ENCODE assay signal across 1 cellular context in the genomic region with DNA sequence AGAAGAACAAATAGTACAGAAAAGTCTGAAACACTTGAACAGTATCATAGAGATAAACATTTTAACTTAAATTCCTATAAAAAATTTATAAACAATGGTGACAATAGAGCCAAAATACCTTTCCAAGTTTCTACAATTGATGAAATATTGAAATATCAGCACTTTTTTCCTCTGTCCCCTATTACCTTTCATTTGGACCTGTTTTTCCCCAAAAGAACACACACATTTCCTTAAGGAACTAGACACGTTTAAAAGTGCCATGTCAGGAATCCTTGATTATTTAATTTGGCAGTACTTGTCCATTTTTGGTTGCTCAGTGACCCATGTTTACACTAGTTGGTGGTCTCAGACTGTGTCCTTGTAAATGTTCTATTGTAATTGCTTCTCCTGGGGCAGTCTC.
TF ChIP-seq lines count a peak whose summit lies in the region.

No MANE protein-coding gene starts in this region.

TF ChIP-seq in K562, 482 proteins besides CTCF, POLR2A, EP300 and RAD21 (continued from another document):
- TF ChIP-seq, protein P1, sequence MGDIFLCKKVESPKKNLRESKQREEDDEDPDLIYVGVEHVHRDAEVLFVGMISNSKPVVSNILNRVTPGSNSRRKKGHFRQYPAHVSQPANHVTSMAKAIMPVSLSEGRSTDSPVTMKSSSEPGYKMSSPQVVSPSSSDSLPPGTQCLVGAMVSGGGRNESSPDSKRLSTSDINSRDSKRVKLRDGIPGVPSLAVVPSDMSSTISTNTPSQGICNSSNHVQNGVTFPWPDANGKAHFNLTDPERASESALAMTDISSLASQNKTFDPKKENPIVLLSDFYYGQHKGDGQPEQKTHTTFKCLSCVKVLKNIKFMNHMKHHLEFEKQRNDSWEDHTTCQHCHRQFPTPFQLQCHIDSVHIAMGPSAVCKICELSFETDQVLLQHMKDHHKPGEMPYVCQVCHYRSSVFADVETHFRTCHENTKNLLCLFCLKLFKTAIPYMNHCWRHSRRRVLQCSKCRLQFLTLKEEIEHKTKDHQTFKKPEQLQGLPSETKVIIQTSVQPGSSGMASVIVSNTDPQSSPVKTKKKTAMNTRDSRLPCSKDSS (IDR thresholded peaks at IDR 0.05; ENCODE audit: low read depth, partially characterized antibody) = no peak
- TF ChIP-seq, protein P2, sequence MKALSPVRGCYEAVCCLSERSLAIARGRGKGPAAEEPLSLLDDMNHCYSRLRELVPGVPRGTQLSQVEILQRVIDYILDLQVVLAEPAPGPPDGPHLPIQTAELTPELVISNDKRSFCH (CRISPR knock-in tag; IDR thresholded peaks at IDR 0.05) = no peak
- TF ChIP-seq, protein P2 (tag; IDR thresholded peaks at IDR 0.05) = no peak
- TF ChIP-seq KLF16 (IDR thresholded peaks at IDR 0.05) (no peak), ZNF316 (IDR thresholded peaks at IDR 0.05) (peak; percentile 69), C11orf30 (IDR thresholded peaks at IDR 0.05; ENCODE audit: low read depth) (peak; percentile 41; the same call in 1 of the 2 replicates), PTRF (tag; IDR thresholded peaks at IDR 0.05) (no peak), ZNF121 (CRISPR knock-in tag; conservative IDR thresholded peaks at IDR 0.05) (no peak), IFI16 (CRISPR knock-in tag; IDR thresholded peaks at IDR 0.05) (no peak), ZNF436 (CRISPR knock-in tag; IDR thresholded peaks at IDR 0.05) (no peak), ZKSCAN8 (CRISPR knock-in tag; IDR thresholded peaks at IDR 0.05) (no peak), LEF1 (IDR thresholded peaks at IDR 0.05) (no peak), BMI1 (IDR thresholded peaks at IDR 0.05; ENCODE audit: low read length) (no peak), NCOA6 (IDR thresholded peaks at IDR 0.05) (no peak), MTF1 (CRISPR knock-in tag; IDR thresholded peaks at IDR 0.05; ENCODE audit: borderline replicate concordance) (no peak), PPARD (CRISPR knock-in tag; IDR thresholded peaks at IDR 0.05) (no peak), MAFF (IDR thresholded peaks at IDR 0.05; ENCODE audit: low read length) (peak; percentile 49; the same call in 1 of the 2 replicates), U2AF1 (optimal IDR thresholded peaks at IDR 0.05; ENCODE audit: low read depth, low read length) (no peak), MAFG (tag; conservative IDR thresholded peaks at IDR 0.05) (peak; percentile 46), TARDBP (IDR thresholded peaks at IDR 0.05) (no peak)
- TF ChIP-seq, protein P3, sequence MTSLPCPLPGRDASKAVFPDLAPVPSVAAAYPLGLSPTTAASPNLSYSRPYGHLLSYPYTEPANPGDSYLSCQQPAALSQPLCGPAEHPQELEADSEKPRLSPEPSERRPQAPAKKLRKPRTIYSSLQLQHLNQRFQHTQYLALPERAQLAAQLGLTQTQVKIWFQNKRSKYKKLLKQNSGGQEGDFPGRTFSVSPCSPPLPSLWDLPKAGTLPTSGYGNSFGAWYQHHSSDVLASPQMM (CRISPR knock-in tag; IDR thresholded peaks at IDR 0.05) = no peak
- TF ChIP-seq, protein P4, sequence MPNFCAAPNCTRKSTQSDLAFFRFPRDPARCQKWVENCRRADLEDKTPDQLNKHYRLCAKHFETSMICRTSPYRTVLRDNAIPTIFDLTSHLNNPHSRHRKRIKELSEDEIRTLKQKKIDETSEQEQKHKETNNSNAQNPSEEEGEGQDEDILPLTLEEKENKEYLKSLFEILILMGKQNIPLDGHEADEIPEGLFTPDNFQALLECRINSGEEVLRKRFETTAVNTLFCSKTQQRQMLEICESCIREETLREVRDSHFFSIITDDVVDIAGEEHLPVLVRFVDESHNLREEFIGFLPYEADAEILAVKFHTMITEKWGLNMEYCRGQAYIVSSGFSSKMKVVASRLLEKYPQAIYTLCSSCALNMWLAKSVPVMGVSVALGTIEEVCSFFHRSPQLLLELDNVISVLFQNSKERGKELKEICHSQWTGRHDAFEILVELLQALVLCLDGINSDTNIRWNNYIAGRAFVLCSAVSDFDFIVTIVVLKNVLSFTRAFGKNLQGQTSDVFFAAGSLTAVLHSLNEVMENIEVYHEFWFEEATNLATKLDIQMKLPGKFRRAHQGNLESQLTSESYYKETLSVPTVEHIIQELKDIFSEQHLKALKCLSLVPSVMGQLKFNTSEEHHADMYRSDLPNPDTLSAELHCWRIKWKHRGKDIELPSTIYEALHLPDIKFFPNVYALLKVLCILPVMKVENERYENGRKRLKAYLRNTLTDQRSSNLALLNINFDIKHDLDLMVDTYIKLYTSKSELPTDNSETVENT (CRISPR knock-in tag; IDR thresholded peaks at IDR 0.05) = no peak
- TF ChIP-seq, protein P5, sequence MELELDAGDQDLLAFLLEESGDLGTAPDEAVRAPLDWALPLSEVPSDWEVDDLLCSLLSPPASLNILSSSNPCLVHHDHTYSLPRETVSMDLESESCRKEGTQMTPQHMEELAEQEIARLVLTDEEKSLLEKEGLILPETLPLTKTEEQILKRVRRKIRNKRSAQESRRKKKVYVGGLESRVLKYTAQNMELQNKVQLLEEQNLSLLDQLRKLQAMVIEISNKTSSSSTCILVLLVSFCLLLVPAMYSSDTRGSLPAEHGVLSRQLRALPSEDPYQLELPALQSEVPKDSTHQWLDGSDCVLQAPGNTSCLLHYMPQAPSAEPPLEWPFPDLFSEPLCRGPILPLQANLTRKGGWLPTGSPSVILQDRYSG (tag; conservative IDR thresholded peaks at IDR 0.05; ENCODE audit: low read depth) = no peak
- TF ChIP-seq, protein P6, sequence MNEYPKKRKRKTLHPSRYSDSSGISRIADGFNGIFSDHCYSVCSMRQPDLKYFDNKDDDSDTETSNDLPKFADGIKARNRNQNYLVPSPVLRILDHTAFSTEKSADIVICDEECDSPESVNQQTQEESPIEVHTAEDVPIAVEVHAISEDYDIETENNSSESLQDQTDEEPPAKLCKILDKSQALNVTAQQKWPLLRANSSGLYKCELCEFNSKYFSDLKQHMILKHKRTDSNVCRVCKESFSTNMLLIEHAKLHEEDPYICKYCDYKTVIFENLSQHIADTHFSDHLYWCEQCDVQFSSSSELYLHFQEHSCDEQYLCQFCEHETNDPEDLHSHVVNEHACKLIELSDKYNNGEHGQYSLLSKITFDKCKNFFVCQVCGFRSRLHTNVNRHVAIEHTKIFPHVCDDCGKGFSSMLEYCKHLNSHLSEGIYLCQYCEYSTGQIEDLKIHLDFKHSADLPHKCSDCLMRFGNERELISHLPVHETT (CRISPR knock-in tag; conservative IDR thresholded peaks at IDR 0.05 in 1 of 2, IDR thresholded peaks at IDR 0.05 in 1 of 2) = no peak
- TF ChIP-seq, protein P7, sequence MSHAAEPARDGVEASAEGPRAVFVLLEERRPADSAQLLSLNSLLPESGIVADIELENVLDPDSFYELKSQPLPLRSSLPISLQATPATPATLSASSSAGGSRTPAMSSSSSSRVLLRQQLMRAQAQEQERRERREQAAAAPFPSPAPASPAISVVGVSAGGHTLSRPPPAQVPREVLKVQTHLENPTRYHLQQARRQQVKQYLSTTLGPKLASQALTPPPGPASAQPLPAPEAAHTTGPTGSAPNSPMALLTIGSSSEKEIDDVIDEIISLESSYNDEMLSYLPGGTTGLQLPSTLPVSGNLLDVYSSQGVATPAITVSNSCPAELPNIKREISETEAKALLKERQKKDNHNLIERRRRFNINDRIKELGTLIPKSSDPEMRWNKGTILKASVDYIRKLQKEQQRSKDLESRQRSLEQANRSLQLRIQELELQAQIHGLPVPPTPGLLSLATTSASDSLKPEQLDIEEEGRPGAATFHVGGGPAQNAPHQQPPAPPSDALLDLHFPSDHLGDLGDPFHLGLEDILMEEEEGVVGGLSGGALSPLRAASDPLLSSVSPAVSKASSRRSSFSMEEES (CRISPR knock-in tag; IDR thresholded peaks at IDR 0.05) = no peak
- TF ChIP-seq, protein P8, sequence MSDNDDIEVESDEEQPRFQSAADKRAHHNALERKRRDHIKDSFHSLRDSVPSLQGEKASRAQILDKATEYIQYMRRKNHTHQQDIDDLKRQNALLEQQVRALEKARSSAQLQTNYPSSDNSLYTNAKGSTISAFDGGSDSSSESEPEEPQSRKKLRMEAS (CRISPR knock-in tag; IDR thresholded peaks at IDR 0.05) = no peak
